In the genomic region with DNA sequence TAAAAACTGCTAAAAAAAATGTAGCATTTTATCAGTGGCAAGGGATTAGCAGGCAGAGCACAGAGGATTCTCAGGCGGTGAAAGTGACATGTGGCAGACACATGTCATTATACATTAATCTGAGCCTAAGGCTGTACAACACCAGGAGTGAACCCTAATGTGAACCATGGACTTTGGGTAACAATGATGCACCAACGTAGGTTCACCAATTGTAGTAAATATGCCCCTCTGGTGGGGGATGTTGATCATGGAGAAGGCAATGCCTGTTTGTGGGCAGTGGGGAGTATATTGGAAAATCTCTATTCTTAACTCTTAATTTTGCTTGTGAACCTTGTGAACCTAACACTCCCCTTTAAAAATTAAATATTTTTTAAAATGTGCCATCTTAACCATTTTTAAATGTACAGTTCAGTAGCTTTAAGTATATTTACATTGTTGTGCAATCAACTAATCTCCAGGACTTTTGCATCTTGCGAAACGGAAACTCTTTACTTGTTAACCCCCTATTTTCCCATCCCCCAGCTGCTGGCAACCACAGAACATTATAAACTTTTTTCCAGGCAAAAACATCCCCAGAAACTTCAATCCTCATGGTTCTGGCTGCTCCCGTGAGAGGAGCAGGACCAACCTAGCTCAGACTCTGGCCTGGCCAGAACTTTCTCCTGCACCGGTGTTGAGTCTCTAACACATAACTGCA, we compare ENCODE assay signal across 2 cellular contexts.
TF ChIP-seq lines count a peak whose summit lies in the region.

No MANE protein-coding gene starts in this region.

TF ChIP-seq in K562, 482 proteins besides CTCF, POLR2A, EP300 and RAD21:
- TF ChIP-seq CEBPG (CRISPR knock-in tag; IDR thresholded peaks at IDR 0.05) (no peak), CEBPG (tag; conservative IDR thresholded peaks at IDR 0.05 in 1 of 2, IDR thresholded peaks at IDR 0.05 in 1 of 2) (peak; percentile 72 to 95), ZNF184 (CRISPR knock-in tag; IDR thresholded peaks at IDR 0.05) (no peak), CEBPB (tag; IDR thresholded peaks at IDR 0.05) (peak; percentile 95)
- TF ChIP-seq, protein P1, sequence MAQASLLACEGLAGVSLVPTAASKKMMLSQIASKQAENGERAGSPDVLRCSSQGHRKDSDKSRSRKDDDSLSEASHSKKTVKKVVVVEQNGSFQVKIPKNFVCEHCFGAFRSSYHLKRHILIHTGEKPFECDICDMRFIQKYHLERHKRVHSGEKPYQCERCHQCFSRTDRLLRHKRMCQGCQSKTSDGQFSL (CRISPR knock-in tag; IDR thresholded peaks at IDR 0.05): no peak
- TF ChIP-seq, protein P1 (tag; IDR thresholded peaks at IDR 0.05): no peak

TF ChIP-seq in liver, 16 proteins besides CTCF, POLR2A, EP300 and RAD21:
- TF ChIP-seq, protein P2, sequence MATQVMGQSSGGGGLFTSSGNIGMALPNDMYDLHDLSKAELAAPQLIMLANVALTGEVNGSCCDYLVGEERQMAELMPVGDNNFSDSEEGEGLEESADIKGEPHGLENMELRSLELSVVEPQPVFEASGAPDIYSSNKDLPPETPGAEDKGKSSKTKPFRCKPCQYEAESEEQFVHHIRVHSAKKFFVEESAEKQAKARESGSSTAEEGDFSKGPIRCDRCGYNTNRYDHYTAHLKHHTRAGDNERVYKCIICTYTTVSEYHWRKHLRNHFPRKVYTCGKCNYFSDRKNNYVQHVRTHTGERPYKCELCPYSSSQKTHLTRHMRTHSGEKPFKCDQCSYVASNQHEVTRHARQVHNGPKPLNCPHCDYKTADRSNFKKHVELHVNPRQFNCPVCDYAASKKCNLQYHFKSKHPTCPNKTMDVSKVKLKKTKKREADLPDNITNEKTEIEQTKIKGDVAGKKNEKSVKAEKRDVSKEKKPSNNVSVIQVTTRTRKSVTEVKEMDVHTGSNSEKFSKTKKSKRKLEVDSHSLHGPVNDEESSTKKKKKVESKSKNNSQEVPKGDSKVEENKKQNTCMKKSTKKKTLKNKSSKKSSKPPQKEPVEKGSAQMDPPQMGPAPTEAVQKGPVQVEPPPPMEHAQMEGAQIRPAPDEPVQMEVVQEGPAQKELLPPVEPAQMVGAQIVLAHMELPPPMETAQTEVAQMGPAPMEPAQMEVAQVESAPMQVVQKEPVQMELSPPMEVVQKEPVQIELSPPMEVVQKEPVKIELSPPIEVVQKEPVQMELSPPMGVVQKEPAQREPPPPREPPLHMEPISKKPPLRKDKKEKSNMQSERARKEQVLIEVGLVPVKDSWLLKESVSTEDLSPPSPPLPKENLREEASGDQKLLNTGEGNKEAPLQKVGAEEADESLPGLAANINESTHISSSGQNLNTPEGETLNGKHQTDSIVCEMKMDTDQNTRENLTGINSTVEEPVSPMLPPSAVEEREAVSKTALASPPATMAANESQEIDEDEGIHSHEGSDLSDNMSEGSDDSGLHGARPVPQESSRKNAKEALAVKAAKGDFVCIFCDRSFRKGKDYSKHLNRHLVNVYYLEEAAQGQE (IDR thresholded peaks at IDR 0.05): no peak
- TF ChIP-seq SP1 (IDR thresholded peaks at IDR 0.05) (peak; percentile 78), NR2F2 (IDR thresholded peaks at IDR 0.05) (no peak), GABPA (IDR thresholded peaks at IDR 0.05 in 1 of 2, conservative IDR thresholded peaks at IDR 0.05 in 1 of 2) (no peak), FOXA2 (IDR thresholded peaks at IDR 0.05) (peak; percentile 27), HNF4G (IDR thresholded peaks at IDR 0.05) (peak; percentile 66), EGR1 (IDR thresholded peaks at IDR 0.05; ENCODE audit: low read depth in 2 of 2) (no peak), JUND (IDR thresholded peaks at IDR 0.05) (peak in 1 of 2 donors; percentile 29), HNF4A (conservative IDR thresholded peaks at IDR 0.05) (peak; percentile 91 to 93), RXRA (IDR thresholded peaks at IDR 0.05) (peak; percentile 65 to 78)
- TF ChIP-seq, protein P3, sequence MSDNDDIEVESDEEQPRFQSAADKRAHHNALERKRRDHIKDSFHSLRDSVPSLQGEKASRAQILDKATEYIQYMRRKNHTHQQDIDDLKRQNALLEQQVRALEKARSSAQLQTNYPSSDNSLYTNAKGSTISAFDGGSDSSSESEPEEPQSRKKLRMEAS (IDR thresholded peaks at IDR 0.05): no peak
- TF ChIP-seq, protein P4, sequence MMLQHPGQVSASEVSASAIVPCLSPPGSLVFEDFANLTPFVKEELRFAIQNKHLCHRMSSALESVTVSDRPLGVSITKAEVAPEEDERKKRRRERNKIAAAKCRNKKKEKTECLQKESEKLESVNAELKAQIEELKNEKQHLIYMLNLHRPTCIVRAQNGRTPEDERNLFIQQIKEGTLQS (IDR thresholded peaks at IDR 0.05): no peak
- TF ChIP-seq, protein P5, sequence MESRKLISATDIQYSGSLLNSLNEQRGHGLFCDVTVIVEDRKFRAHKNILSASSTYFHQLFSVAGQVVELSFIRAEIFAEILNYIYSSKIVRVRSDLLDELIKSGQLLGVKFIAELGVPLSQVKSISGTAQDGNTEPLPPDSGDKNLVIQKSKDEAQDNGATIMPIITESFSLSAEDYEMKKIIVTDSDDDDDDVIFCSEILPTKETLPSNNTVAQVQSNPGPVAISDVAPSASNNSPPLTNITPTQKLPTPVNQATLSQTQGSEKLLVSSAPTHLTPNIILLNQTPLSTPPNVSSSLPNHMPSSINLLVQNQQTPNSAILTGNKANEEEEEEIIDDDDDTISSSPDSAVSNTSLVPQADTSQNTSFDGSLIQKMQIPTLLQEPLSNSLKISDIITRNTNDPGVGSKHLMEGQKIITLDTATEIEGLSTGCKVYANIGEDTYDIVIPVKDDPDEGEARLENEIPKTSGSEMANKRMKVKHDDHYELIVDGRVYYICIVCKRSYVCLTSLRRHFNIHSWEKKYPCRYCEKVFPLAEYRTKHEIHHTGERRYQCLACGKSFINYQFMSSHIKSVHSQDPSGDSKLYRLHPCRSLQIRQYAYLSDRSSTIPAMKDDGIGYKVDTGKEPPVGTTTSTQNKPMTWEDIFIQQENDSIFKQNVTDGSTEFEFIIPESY (IDR thresholded peaks at IDR 0.05): no peak
